25 cellular contexts compared by ENCODE assay signal in genomic region chr2:126792186-126792585, GRCh38.
DNase-seq lines count a peak whose midpoint lies in the region; ATAC-seq and TF ChIP-seq lines count a peak whose summit lies in the region.
"Had no signal": no experiment of that assay in that cellular context is flagged by ENCODE, and none has a peak within 500 bp of the region (broad histone marks: within the 10 kb centered on the region; RNA-seq: fewer than 3 reads in every experiment).

No MANE protein-coding gene starts in this region.

- ATAC-seq in left lobe of liver (no peak), upper lobe of right lung (no peak)
- ATAC-seq: K562, Right ventricle myocardium inferior had no signal

- peaks cover 6% of the 10 kb centered on the region for H3K27me3 Mint-ChIP-seq in H9 (ENCODE audit: low read depth)
- peaks cover 24% of the 10 kb centered on the region for H3K27me3 Mint-ChIP-seq in activated T-cell treated with anti-CD3 and anti-CD28 coated beads, Interleukin-2, amount 50 U/mL, for 24 hours

- no peak overlapping the region for H3K4me2 ChIP-seq in H9 (ENCODE audit: insufficient read depth, insufficient read length, low read length)
- H3K4me2 ChIP-seq: PC-9 had no signal

- DNase-seq in activated CD8-positive, alpha-beta memory T cell treated with anti-CD3 and anti-CD28 coated beads for 24 hours = peak; percentile 28
- DNase-seq in activated CD8-positive, alpha-beta memory T cell treated with anti-CD3 and anti-CD28 coated beads, Interleukin-2, amount 50 U/mL, for 4 hours = no peak
- DNase-seq in H9 (peak; percentile 13), left lobe of liver (ENCODE audit: low spot score) (peak; percentile 16), upper lobe of right lung (peak; percentile 23), GDM1 (lab: John Stamatoyannopoulos, UW) (no peak)
- DNase-seq in activated T-cell treated with anti-CD3 and anti-CD28 coated beads, Interleukin-2, amount 50 U/mL, for 24 hours = no peak
- DNase-seq: 8988T; ACHN; BE2C; CD8-positive, alpha-beta memory T cell; DMS153; DND-41; GM23248; HFFc6; Kasumi-1; NCI-H2029; NCI-H446 treated with DMSO at 0.1 percent for 48 hours; NCI-H526 treated with DMSO at 0.1 percent for 48 hours; PC-9; SJCRH30 had no signal

- peaks cover 15 to 17% of the 10 kb centered on the region in 2 experiments for H3K4me1 Mint-ChIP-seq in H9
- no peaks in the 10 kb centered on the region for H3K4me1 Mint-ChIP-seq in activated T-cell treated with anti-CD3 and anti-CD28 coated beads, Interleukin-2, amount 50 U/mL, for 24 hours (ENCODE audit: low read depth)
- H3K4me1 Mint-ChIP-seq: CD8-positive, alpha-beta memory T cell had no signal

- no peak overlapping the region for H3K4ac ChIP-seq in H9 (ENCODE audit: low read depth, low read length)

- no peaks in the 10 kb centered on the region for H3K9me3 Mint-ChIP-seq in H9
- H3K9me3 Mint-ChIP-seq in activated T-cell treated with anti-CD3 and anti-CD28 coated beads, Interleukin-2, amount 50 U/mL, for 24 hours = no peaks in the 10 kb centered on the region
- H3K9me3 Mint-ChIP-seq: CD8-positive, alpha-beta memory T cell; HFFc6 had no signal

- H3K23me2 ChIP-seq in H9 (ENCODE audit: insufficient read length, low read depth, low read length, poor library complexity, severe bottlenecking) = no peaks in the 10 kb centered on the region

- no peak overlapping the region for H3K9ac ChIP-seq in H9 (ENCODE audit: extremely low read depth, insufficient read length, low read length)
- H3K9ac ChIP-seq: GM23248 had no signal

- no peak overlapping the region for H2BK20ac ChIP-seq in H9 (ENCODE audit: low read depth, low read length, poor library complexity, severe bottlenecking)

- no peak overlapping the region for H3K4me3 ChIP-seq in upper lobe of right lung
- H3K4me3 ChIP-seq: GM23248, HAP-1, K562, PC-9, SJCRH30 had no signal

- H2BK12ac ChIP-seq in H9 (ENCODE audit: insufficient read length, low read depth, low read length) = no peak overlapping the region

- no peak overlapping the region for H2AFZ ChIP-seq in H9 (ENCODE audit: low read length)
- H2AFZ ChIP-seq: GM23248, PC-9 had no signal

- no peak overlapping the region for H3T11ph ChIP-seq in H9 (ENCODE audit: low read length)

- H3K9me3 ChIP-seq in H9 (ENCODE audit: control insufficient read depth, low read depth, low read length) = no peaks in the 10 kb centered on the region
- H3K9me3 ChIP-seq in upper lobe of right lung = no peaks in the 10 kb centered on the region
- H3K9me3 ChIP-seq: BE2C, HAP-1, SJCRH30 had no signal

- H2BK120ac ChIP-seq in H9 (ENCODE audit: low read depth, low read length, poor library complexity, severe bottlenecking) = no peak overlapping the region

- no peak for TF ChIP-seq CTCF in H9 (conservative IDR thresholded peaks at IDR 0.05)
- TF ChIP-seq CTCF in upper lobe of right lung (IDR thresholded peaks at IDR 0.05) = no peak

- H4K20me1 ChIP-seq in H9 (ENCODE audit: control insufficient read depth, insufficient read depth, insufficient read length) = no peaks in the 10 kb centered on the region

- intact Hi-C loops in upper lobe of right lung (cut with DNase I) = no loop called here

- H3K4me3 Mint-ChIP-seq in H9 = no peak overlapping the region
- H3K4me3 Mint-ChIP-seq in activated T-cell treated with anti-CD3 and anti-CD28 coated beads, Interleukin-2, amount 50 U/mL, for 24 hours = no peak overlapping the region
- H3K4me3 Mint-ChIP-seq: CD14-positive monocyte; CD8-positive, alpha-beta memory T cell; HFFc6 had no signal

- no peak overlapping the region for H4K5ac ChIP-seq in H9 (ENCODE audit: insufficient read length, low read depth, low read length)

- no peak overlapping the region for H3K27ac Mint-ChIP-seq in H9
- H3K27ac Mint-ChIP-seq in activated T-cell treated with anti-CD3 and anti-CD28 coated beads, Interleukin-2, amount 50 U/mL, for 24 hours = no peak overlapping the region
- H3K27ac Mint-ChIP-seq: CD14-positive monocyte; CD8-positive, alpha-beta memory T cell; HFFc6 had no signal

- H3K27ac ChIP-seq in H9 (ENCODE audit: insufficient read length, low read depth, low read length) (no peak overlapping the region), upper lobe of right lung (no peak overlapping the region)
- H3K27ac ChIP-seq: GM23248, PC-9, SJCRH30 had no signal

- no peak overlapping the region for H3K56ac ChIP-seq in H9 (ENCODE audit: insufficient read length, low read depth, low read length)

- no peak overlapping the region for H4K91ac ChIP-seq in H9 (ENCODE audit: insufficient read length, low read depth, low read length)

- no peak overlapping the region for H3K18ac ChIP-seq in H9 (ENCODE audit: insufficient read length, low read depth, low read length)

- no peak overlapping the region for H3K23ac ChIP-seq in H9 (ENCODE audit: insufficient read length, low read depth, low read length)

- no peak overlapping the region for H4K8ac ChIP-seq in H9 (replicated peaks; ENCODE audit: insufficient read length, low read depth, low read length)

- no peak overlapping the region for H2BK5ac ChIP-seq in H9 (ENCODE audit: insufficient read length, low read length)

- WGBS in H9 (ENCODE audit: extremely low coverage, insufficient read length, low lambda C conversion rate) = no CpG with 5 or more reads among the region's 5 CpGs

- H3K36me3 Mint-ChIP-seq in H9 (ENCODE audit: insufficient read depth in 1 of 3, low read depth in 3 of 3) = no peaks in the 10 kb centered on the region; a peak in 1 of 7 replicates
- no peaks in the 10 kb centered on the region for H3K36me3 Mint-ChIP-seq in activated T-cell treated with anti-CD3 and anti-CD28 coated beads, Interleukin-2, amount 50 U/mL, for 24 hours (ENCODE audit: low read depth)
- H3K36me3 Mint-ChIP-seq: CD14-positive monocyte; CD8-positive, alpha-beta memory T cell had no signal

- no peak overlapping the region for H3K14ac ChIP-seq in H9 (ENCODE audit: insufficient read depth, low read length)

- no peaks in the 10 kb centered on the region for H3K79me2 ChIP-seq in H9 (ENCODE audit: insufficient read depth, low read length)

- H3K4me1 ChIP-seq in H9 (ENCODE audit: insufficient read depth, low read length) (no peaks in the 10 kb centered on the region), upper lobe of right lung (no peaks in the 10 kb centered on the region)
- H3K4me1 ChIP-seq: BE2C, HAP-1, SJCRH30 had no signal

- no peak overlapping the region for H2AK5ac ChIP-seq in H9 (ENCODE audit: insufficient read length, low read length)

- H3K36me3 ChIP-seq in upper lobe of right lung = no peaks in the 10 kb centered on the region
- H3K36me3 ChIP-seq: BE2C, HAP-1, SJCRH30 had no signal

- H3K79me1 ChIP-seq in H9 (ENCODE audit: insufficient read depth, low read depth, low read length, poor library complexity, severe bottlenecking) = no peaks in the 10 kb centered on the region

- H3K27me3 ChIP-seq in H9 (ENCODE audit: insufficient read depth, low read length) (no peaks in the 10 kb centered on the region), upper lobe of right lung (no peaks in the 10 kb centered on the region)
- H3K27me3 ChIP-seq: BE2C had no signal

- no peak overlapping the region for H2BK15ac ChIP-seq in H9 (ENCODE audit: low read depth, low read length)

Comparison
In these comparisons a context has a peak if more than half of its experiments do, and no peak if none do; other contexts are left out.
1. DNase-seq: peak in activated CD8-positive, alpha-beta memory T cell treated with anti-CD3 and anti-CD28 coated beads for 24 hours (single experiment), H9 (single experiment), left lobe of liver (single experiment) and upper lobe of right lung (single experiment); none in activated CD8-positive, alpha-beta memory T cell treated with anti-CD3 and anti-CD28 coated beads, Interleukin-2, amount 50 U/mL, for 4 hours (single experiment), activated T-cell treated with anti-CD3 and anti-CD28 coated beads, Interleukin-2, amount 50 U/mL, for 24 hours (single experiment) and GDM1 (single experiment).